ENCODE assay signal across 8 cellular contexts in genomic region chr9:22307013-22307711, GRCh38.
A peak's percentile ranks its signal among the peaks of the same experiment; 100 is the strongest.
DNase-seq lines count a peak whose midpoint lies in the region; ATAC-seq and TF ChIP-seq lines count a peak whose summit lies in the region.

No MANE protein-coding gene starts in this region.

- in situ Hi-C loops in KBM-7 (cut with MboI; ENCODE audit: low pct_unique_long_range_greater_than_20kb, low sequenced_read_pairs), result loop anchor here (10.0 kb wide), 1 partner anchor 138 kb away; the partner anchor contains the start of gene DMRTA1

- H3K4me3 ChIP-seq in SJSA1 (no peak overlapping the region), foreskin fibroblast (ENCODE audit: low read depth in 1 of 2, low read length in 2 of 2) (no peak overlapping the region), retinal pigment epithelial cell (ENCODE audit: low read length) (no peak overlapping the region)

- ATAC-seq in HG02798 (IDR thresholded peaks at IDR 0.05; ENCODE audit: poor library complexity, unreplicated experiment), result no peak

- no peaks in the 10 kb centered on the region for H3K9me3 ChIP-seq in SJSA1 (replicated peaks)

- TF ChIP-seq CTCF in foreskin fibroblast (IDR thresholded peaks at IDR 0.05; ENCODE audit: low read depth, low read length) (peak; percentile 61), retinal pigment epithelial cell (conservative IDR thresholded peaks at IDR 0.05; ENCODE audit: low read depth, low read length) (peak; percentile 82)

- no peaks in the 10 kb centered on the region for H3K4me1 ChIP-seq in SJSA1 (replicated peaks)

- H3K27me3 ChIP-seq in SJSA1 (replicated peaks), result no peaks in the 10 kb centered on the region

- DNase-seq in DMS 273 treated with DMSO at 0.1 percent for 48 hours (lab: John Stamatoyannopoulos, UW) (peak; percentile 36), KBM-7 (peak; percentile 54), SJSA1 (ENCODE audit: low read depth in 1 of 2, low spot score in 2 of 2) (peak; percentile 6 to 34), foreskin fibroblast (peak; percentile 12 to 41), retinal pigment epithelial cell (ENCODE audit: low read depth) (peak; percentile 69), CD1c-positive myeloid dendritic cell (ENCODE audit: extremely low spot score) (no peak)
- no peak for DNase-seq in NK-92 treated with Interleukin-12 subunit alpha and Interleukin-12 subunit beta, amount 100 ng/mL, for 24 hours (lab: John Stamatoyannopoulos, UW)

- H3K36me3 ChIP-seq in SJSA1, result no peaks in the 10 kb centered on the region

- H3K27ac ChIP-seq in SJSA1, result no peak overlapping the region

Comparison
In these comparisons a context has a peak if more than half of its experiments do, and no peak if none do; other contexts are left out.
1. DNase-seq: peak in DMS 273 treated with DMSO at 0.1 percent for 48 hours (single experiment), KBM-7 (single experiment), SJSA1 (2 of 2), foreskin fibroblast (2 of 2) and retinal pigment epithelial cell (single experiment); none in NK-92 treated with Interleukin-12 subunit alpha and Interleukin-12 subunit beta, amount 100 ng/mL, for 24 hours (single experiment) and CD1c-positive myeloid dendritic cell (single experiment).